18 cellular contexts compared by ENCODE assay signal in genomic region chr12:2152134-2152533, GRCh38.
DNase-seq lines count a peak whose midpoint lies in the region; ATAC-seq and TF ChIP-seq lines count a peak whose summit lies in the region.
"Had no signal": no experiment of that assay in that cellular context is flagged by ENCODE, and none has a peak within 500 bp of the region (broad histone marks: within the 10 kb centered on the region; RNA-seq: fewer than 3 reads in every experiment).

No MANE protein-coding gene starts in this region.

- WGBS in prostate gland: 98% methylated on average over 5 of the region's 5 CpGs

- H3K9me3 ChIP-seq in prostate gland: no peaks in the 10 kb centered on the region
- H3K9me3 ChIP-seq: SJCRH30 had no signal

- ATAC-seq in activated naive CD8-positive, alpha-beta T cell treated with anti-CD3 and anti-CD28 coated beads, Interleukin-2, amount 50 U/mL, for 24 hours: peak; percentile 36
- ATAC-seq in GM21529 (IDR thresholded peaks at IDR 0.05; ENCODE audit: unreplicated experiment): peak; percentile 78
- peak; percentile 92 for ATAC-seq in stimulated activated effector memory CD8-positive, alpha-beta T cell treated with anti-CD3 and anti-CD28 coated beads, Interleukin-12 subunit alpha, Interleukin-12 subunit beta, amount 100 ng/mL, for 72 hours

- no peak overlapping the region for H3K4me3 Mint-ChIP-seq in activated naive CD8-positive, alpha-beta T cell treated with anti-CD3 and anti-CD28 coated beads, Interleukin-2, amount 50 U/mL, for 24 hours
- H3K4me3 Mint-ChIP-seq in activated naive CD8-positive, alpha-beta T cell treated with anti-CD3 and anti-CD28 coated beads for 36 hours: no peak overlapping the region
- H3K4me3 Mint-ChIP-seq in stimulated activated effector memory CD8-positive, alpha-beta T cell treated with anti-CD3 and anti-CD28 coated beads, Interleukin-12 subunit alpha, Interleukin-12 subunit beta, amount 100 ng/mL, for 72 hours: no peak overlapping the region
- H3K4me3 Mint-ChIP-seq: activated naive CD4-positive, alpha-beta T cell treated with anti-CD3 and anti-CD28 coated beads, Interleukin-2, amount 50 U/mL, for 24 hours had no signal

- no peak overlapping the region for H3K27ac Mint-ChIP-seq in activated naive CD8-positive, alpha-beta T cell treated with anti-CD3 and anti-CD28 coated beads, Interleukin-2, amount 50 U/mL, for 24 hours
- H3K27ac Mint-ChIP-seq in activated naive CD8-positive, alpha-beta T cell treated with anti-CD3 and anti-CD28 coated beads for 36 hours: no peak overlapping the region
- no peak overlapping the region for H3K27ac Mint-ChIP-seq in stimulated activated effector memory CD8-positive, alpha-beta T cell treated with anti-CD3 and anti-CD28 coated beads, Interleukin-12 subunit alpha, Interleukin-12 subunit beta, amount 100 ng/mL, for 72 hours
- H3K27ac Mint-ChIP-seq: activated naive CD4-positive, alpha-beta T cell treated with anti-CD3 and anti-CD28 coated beads, Interleukin-2, amount 50 U/mL, for 24 hours had no signal

- no peaks in the 10 kb centered on the region for H3K9me3 Mint-ChIP-seq in activated naive CD8-positive, alpha-beta T cell treated with anti-CD3 and anti-CD28 coated beads, Interleukin-2, amount 50 U/mL, for 24 hours
- H3K9me3 Mint-ChIP-seq in activated naive CD8-positive, alpha-beta T cell treated with anti-CD3 and anti-CD28 coated beads for 36 hours: no peaks in the 10 kb centered on the region
- H3K9me3 Mint-ChIP-seq in stimulated activated effector memory CD8-positive, alpha-beta T cell treated with anti-CD3 and anti-CD28 coated beads, Interleukin-12 subunit alpha, Interleukin-12 subunit beta, amount 100 ng/mL, for 72 hours: no peaks in the 10 kb centered on the region
- H3K9me3 Mint-ChIP-seq: activated naive CD4-positive, alpha-beta T cell treated with anti-CD3 and anti-CD28 coated beads, Interleukin-2, amount 50 U/mL, for 24 hours had no signal

- no peaks in the 10 kb centered on the region for H3K4me1 ChIP-seq in prostate gland (replicated peaks)
- H3K4me1 ChIP-seq: SJCRH30 had no signal

- no peak overlapping the region for H3K27ac ChIP-seq in brain microvascular endothelial cell
- H3K27ac ChIP-seq in prostate gland: no peak overlapping the region
- H3K27ac ChIP-seq: C4-2B, SJCRH30 had no signal

- no peaks in the 10 kb centered on the region for H3K36me3 ChIP-seq in brain microvascular endothelial cell (replicated peaks)
- no peaks in the 10 kb centered on the region for H3K36me3 ChIP-seq in prostate gland
- H3K36me3 ChIP-seq: SJCRH30 had no signal

- no peak for DNase-seq in activated naive CD8-positive, alpha-beta T cell treated with anti-CD3 and anti-CD28 coated beads, Interleukin-2, amount 50 U/mL, for 24 hours
- no peak for DNase-seq in activated naive CD8-positive, alpha-beta T cell treated with anti-CD3 and anti-CD28 coated beads for 36 hours
- DNase-seq in RPMI7951 (ENCODE audit: low read depth) (peak; percentile 60), brain microvascular endothelial cell (no peak), prostate gland (ENCODE audit: low spot score) (no peak), KBM-7 (no peak)
- no peak for DNase-seq in stimulated activated effector memory CD8-positive, alpha-beta T cell treated with anti-CD3 and anti-CD28 coated beads, Interleukin-12 subunit alpha, Interleukin-12 subunit beta, amount 100 ng/mL, for 72 hours (ENCODE audit: low spot score in 2 of 2)
- DNase-seq: effector CD8-positive, alpha-beta T cell; HCEC 1CT; kidney; mammary epithelial cell; NCI-H1417; NCI-H526; occipital lobe; SJCRH30 had no signal

- no peaks in the 10 kb centered on the region for H3K4me1 Mint-ChIP-seq in activated naive CD8-positive, alpha-beta T cell treated with anti-CD3 and anti-CD28 coated beads, Interleukin-2, amount 50 U/mL, for 24 hours
- no peaks in the 10 kb centered on the region for H3K4me1 Mint-ChIP-seq in activated naive CD8-positive, alpha-beta T cell treated with anti-CD3 and anti-CD28 coated beads for 36 hours
- no peaks in the 10 kb centered on the region for H3K4me1 Mint-ChIP-seq in stimulated activated effector memory CD8-positive, alpha-beta T cell treated with anti-CD3 and anti-CD28 coated beads, Interleukin-12 subunit alpha, Interleukin-12 subunit beta, amount 100 ng/mL, for 72 hours
- H3K4me1 Mint-ChIP-seq: activated naive CD4-positive, alpha-beta T cell treated with anti-CD3 and anti-CD28 coated beads, Interleukin-2, amount 50 U/mL, for 24 hours had no signal

- intact Hi-C loops in prostate gland (cut with DNase I): no loop called here

- H3K36me3 Mint-ChIP-seq in activated naive CD8-positive, alpha-beta T cell treated with anti-CD3 and anti-CD28 coated beads, Interleukin-2, amount 50 U/mL, for 24 hours (ENCODE audit: low read depth): no peaks in the 10 kb centered on the region
- no peaks in the 10 kb centered on the region for H3K36me3 Mint-ChIP-seq in activated naive CD8-positive, alpha-beta T cell treated with anti-CD3 and anti-CD28 coated beads for 36 hours
- H3K36me3 Mint-ChIP-seq in stimulated activated effector memory CD8-positive, alpha-beta T cell treated with anti-CD3 and anti-CD28 coated beads, Interleukin-12 subunit alpha, Interleukin-12 subunit beta, amount 100 ng/mL, for 72 hours: no peaks in the 10 kb centered on the region
- H3K36me3 Mint-ChIP-seq: activated naive CD4-positive, alpha-beta T cell treated with anti-CD3 and anti-CD28 coated beads, Interleukin-2, amount 50 U/mL, for 24 hours had no signal

- in situ Hi-C loops in brain microvascular endothelial cell (cut with HindIII; ENCODE audit: low pct_ligation_motif_present, low sequenced_read_pairs): no loop called here
- in situ Hi-C loops in KBM-7 (cut with MboI; ENCODE audit: low pct_unique_long_range_greater_than_20kb, low sequenced_read_pairs): no loop called here

- H3K27me3 Mint-ChIP-seq in activated naive CD8-positive, alpha-beta T cell treated with anti-CD3 and anti-CD28 coated beads, Interleukin-2, amount 50 U/mL, for 24 hours: peaks cover 24% of the 10 kb centered on the region
- peaks cover 8% of the 10 kb centered on the region for H3K27me3 Mint-ChIP-seq in activated naive CD8-positive, alpha-beta T cell treated with anti-CD3 and anti-CD28 coated beads for 36 hours

- H3K27me3 ChIP-seq in brain microvascular endothelial cell (replicated peaks): no peaks in the 10 kb centered on the region
- no peaks in the 10 kb centered on the region for H3K27me3 ChIP-seq in prostate gland (replicated peaks; ENCODE audit: insufficient read depth)

- H3K4me3 ChIP-seq in brain microvascular endothelial cell (ENCODE audit: low read depth, low read length): no peak overlapping the region
- no peak overlapping the region for H3K4me3 ChIP-seq in prostate gland
- H3K4me3 ChIP-seq: SJCRH30 had no signal

- TF ChIP-seq CTCF in brain microvascular endothelial cell (IDR thresholded peaks at IDR 0.05; ENCODE audit: low read depth, low read length, missing control alignments): no peak
- no peak for TF ChIP-seq CTCF in prostate gland (IDR thresholded peaks at IDR 0.05)

- no peak for TF ChIP-seq POLR2A in prostate gland (IDR thresholded peaks at IDR 0.05)

Comparison
In these comparisons a context has a peak if more than half of its experiments do, and no peak if none do; other contexts are left out.
1. ATAC-seq: peak in every context shown above with its lines; median percentile 92 in stimulated activated effector memory CD8-positive, alpha-beta T cell treated with anti-CD3 and anti-CD28 coated beads, Interleukin-12 subunit alpha, Interleukin-12 subunit beta, amount 100 ng/mL, for 72 hours; 78 in GM21529; 36 in activated naive CD8-positive, alpha-beta T cell treated with anti-CD3 and anti-CD28 coated beads, Interleukin-2, amount 50 U/mL, for 24 hours.